Comparison of ENCODE assay signal across 32 cellular contexts in the genomic region with DNA sequence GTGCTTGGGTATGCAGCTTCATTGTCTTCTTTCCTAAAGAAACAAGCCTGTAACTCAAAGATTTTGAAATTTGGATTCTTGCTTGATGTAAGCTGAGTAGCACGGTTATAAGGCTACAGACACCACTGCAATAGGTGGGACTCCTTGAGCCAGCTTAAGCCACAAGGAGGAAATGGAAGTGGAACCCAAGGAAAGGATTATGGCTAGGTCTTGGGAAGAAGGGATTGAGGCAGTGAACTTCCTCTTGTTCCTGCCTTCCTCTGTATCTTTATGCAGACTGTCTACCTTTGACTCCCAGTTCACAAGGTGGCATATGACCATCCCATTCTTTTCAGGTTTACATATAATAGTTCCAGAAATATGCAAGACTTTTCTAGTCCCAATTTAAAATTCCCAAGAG.
"Had no signal": no experiment of that assay in that cellular context is flagged by ENCODE, and none has a peak within 500 bp of the region (broad histone marks: within the 10 kb centered on the region; RNA-seq: fewer than 3 reads in every experiment).

No MANE protein-coding gene starts in this region.

- H3K4me3 Mint-ChIP-seq: activated B cell treated with CpG ODN at 0.5 μM for 24 hours; activated CD8-positive, alpha-beta T cell treated with anti-CD3 and anti-CD28 coated beads for 36 hours; activated naive CD8-positive, alpha-beta T cell; activated T-cell treated with anti-CD3 and anti-CD28 coated beads, Interleukin-2, amount 50 U/mL, for 4 hours; activated T-helper 17 cell treated with anti-CD3 and anti-CD28 coated beads, Interleukin-2, amount 50 U/mL, for 72 hours; central memory CD8-positive, alpha-beta T cell; effector memory CD8-positive, alpha-beta T cell had no signal

- H3K4me1 ChIP-seq: esophagus muscularis mucosa, foreskin keratinocyte, gastrocnemius medialis had no signal

- H3K4me1 Mint-ChIP-seq: activated T-helper 17 cell treated with anti-CD3 and anti-CD28 coated beads, Interleukin-2, amount 50 U/mL, for 72 hours; central memory CD8-positive, alpha-beta T cell had no signal

- H3K9me3 ChIP-seq: esophagus muscularis mucosa, gastrocnemius medialis, heart left ventricle had no signal

- H3K9me3 Mint-ChIP-seq: activated B cell treated with CpG ODN at 0.5 μM for 24 hours; activated CD8-positive, alpha-beta T cell treated with anti-CD3 and anti-CD28 coated beads for 36 hours; activated T-cell treated with anti-CD3 and anti-CD28 coated beads, Interleukin-2, amount 50 U/mL, for 4 hours had no signal

- H3K27ac Mint-ChIP-seq: activated B cell treated with CpG ODN at 0.5 μM for 24 hours; activated CD8-positive, alpha-beta T cell treated with anti-CD3 and anti-CD28 coated beads for 36 hours; activated naive CD8-positive, alpha-beta T cell; activated T-helper 17 cell treated with anti-CD3 and anti-CD28 coated beads, Interleukin-2, amount 50 U/mL, for 72 hours; effector memory CD8-positive, alpha-beta T cell had no signal

- H3K27ac ChIP-seq: brain microvascular endothelial cell, esophagus muscularis mucosa, foreskin keratinocyte, gastrocnemius medialis, heart left ventricle, VCaP had no signal

- FAIRE-seq: astrocyte, bronchial epithelial cell, TTC549 had no signal

- H3K4me3 ChIP-seq: esophagus muscularis mucosa, gastrocnemius medialis, heart left ventricle had no signal

- H3K27me3 ChIP-seq: brain microvascular endothelial cell, esophagus muscularis mucosa, foreskin keratinocyte, gastrocnemius medialis, heart left ventricle had no signal

- H3K27me3 Mint-ChIP-seq: activated B cell treated with CpG ODN at 0.5 μM for 24 hours; activated CD8-positive, alpha-beta T cell treated with anti-CD3 and anti-CD28 coated beads for 36 hours; activated naive CD8-positive, alpha-beta T cell; activated T-helper 17 cell treated with anti-CD3 and anti-CD28 coated beads, Interleukin-2, amount 50 U/mL, for 72 hours; central memory CD8-positive, alpha-beta T cell; effector memory CD8-positive, alpha-beta T cell had no signal

- H3K36me3 ChIP-seq: brain microvascular endothelial cell, esophagus muscularis mucosa, gastrocnemius medialis, heart left ventricle had no signal

- DNase-seq: activated B cell treated with CpG ODN at 0.5 μM for 24 hours; activated CD4-positive, alpha-beta T cell treated with anti-CD3 and anti-CD28 coated beads for 48 hours; activated CD4-positive, alpha-beta T cell treated with anti-CD3 and anti-CD28 coated beads, Interleukin-2, amount 50 U/mL, for 1 hour; activated CD4-positive, alpha-beta T cell treated with anti-CD3 and anti-CD28 coated beads, Interleukin-2, amount 50 U/mL, for 48 hours; activated CD8-positive, alpha-beta memory T cell treated with anti-CD3 and anti-CD28 coated beads for 24 hours; activated CD8-positive, alpha-beta T cell treated with anti-CD3 and anti-CD28 coated beads for 36 hours; activated effector memory CD4-positive, alpha-beta T cell treated with Interleukin-2 at 50 U/mL for 16 hours; activated gamma-delta T cell treated with Interleukin-2 at 50 U/mL for 16 hours; activated naive CD4-positive, alpha-beta T cell treated with anti-CD3 and anti-CD28 coated beads, Interleukin-2, amount 50 U/mL, for 16 hours; activated naive CD4-positive, alpha-beta T cell treated with Interleukin-2 at 50 U/mL for 16 hours; activated T-cell treated with anti-CD3 and anti-CD28 coated beads, Interleukin-2, amount 50 U/mL, for 4 hours; amniotic stem cell; anterior cingulate cortex; brain microvascular endothelial cell; cortex of kidney; dermis blood vessel endothelial cell; effector CD4-positive, alpha-beta T cell; effector memory CD8-positive, alpha-beta T cell; erythroblast; foreskin keratinocyte; gastrocnemius medialis; glutamatergic neuron; heart left ventricle; T-helper 2 cell had no signal
